8 cellular contexts compared by ENCODE assay signal in genomic region chrX:24647257-24648058, GRCh38. TPM values are rescaled to one million over a fixed set of nuclear protein-coding genes. Genes with fewer than 3 reads are reported as not detected.
DNase-seq lines count a peak whose midpoint lies in the region; ATAC-seq and TF ChIP-seq lines count a peak whose summit lies in the region.

Gene PCYT1B (minus strand): TSS chrX:24647347. CDS start chrX:24647105, 242 bp downstream.

- ATAC-seq in GM18519 (IDR thresholded peaks at IDR 0.05; ENCODE audit: low FRiP score, unreplicated experiment), result peak; percentile 97
- peak; percentile 95 for ATAC-seq in HG03439 (IDR thresholded peaks at IDR 0.05; ENCODE audit: unreplicated experiment)
- peak; percentile 99 for ATAC-seq in activated T-cell treated with anti-CD3 and anti-CD28 coated beads, Interleukin-2, amount 50 U/mL, for 4 hours
- ATAC-seq in GM19397 (IDR thresholded peaks at IDR 0.05; ENCODE audit: unreplicated experiment), result no peak

- no peak for TF ChIP-seq CTCF in epithelial cell of proximal tubule (conservative IDR thresholded peaks at IDR 0.05; ENCODE audit: low read depth, low read length)

- DNase-seq in NCI-H82 (lab: John Stamatoyannopoulos, UW), result peak; percentile 94
- DNase-seq in activated T-cell treated with anti-CD3 and anti-CD28 coated beads, Interleukin-2, amount 50 U/mL, for 4 hours, result peak; percentile 29
- DNase-seq in epithelial cell of proximal tubule (ENCODE audit: low read depth), result no peak
- peak; percentile 19 for DNase-seq in stimulated activated CD8-positive, alpha-beta memory T cell treated with anti-CD3 and anti-CD28 coated beads, Interleukin-4, amount 100 ng/mL, for 24 hours (ENCODE audit: low read depth)

- no peaks in the 10 kb centered on the region for H3K36me3 ChIP-seq in muscle layer of duodenum (ENCODE audit: control insufficient read depth in 1 of 2, insufficient read depth in 2 of 2, low read length in 2 of 2)

- no peaks in the 10 kb centered on the region for H3K9me3 Mint-ChIP-seq in activated T-cell treated with anti-CD3 and anti-CD28 coated beads, Interleukin-2, amount 50 U/mL, for 4 hours

- H3K9me3 ChIP-seq in muscle layer of duodenum (ENCODE audit: control insufficient read depth in 1 of 2, low read length in 2 of 2), result no peaks in the 10 kb centered on the region

- H3K4me1 Mint-ChIP-seq in activated T-cell treated with anti-CD3 and anti-CD28 coated beads, Interleukin-2, amount 50 U/mL, for 4 hours (ENCODE audit: low read depth), result peaks cover 14% of the 10 kb centered on the region

- no peaks in the 10 kb centered on the region for H3K27me3 ChIP-seq in muscle layer of duodenum (ENCODE audit: low read depth, low read length)

- H3K4me3 Mint-ChIP-seq in activated T-cell treated with anti-CD3 and anti-CD28 coated beads, Interleukin-2, amount 50 U/mL, for 4 hours, result peak within 1 kb of the TSS; percentile 69

- H3K4me1 ChIP-seq in muscle layer of duodenum (ENCODE audit: control insufficient read depth in 1 of 2, insufficient read depth in 2 of 2, low read length in 2 of 2), result peaks cover 0 to 5% of the 10 kb centered on the region in 2 donors

- H3K36me3 Mint-ChIP-seq in activated T-cell treated with anti-CD3 and anti-CD28 coated beads, Interleukin-2, amount 50 U/mL, for 4 hours (ENCODE audit: insufficient read depth), result no peaks in the 10 kb centered on the region

- peaks cover 14% of the 10 kb centered on the region for H3K27me3 Mint-ChIP-seq in activated T-cell treated with anti-CD3 and anti-CD28 coated beads, Interleukin-2, amount 50 U/mL, for 4 hours (ENCODE audit: low read depth)

- H3K27ac ChIP-seq in muscle layer of duodenum (ENCODE audit: low read length), result no peak within 1 kb of the TSS

- H3K4me3 ChIP-seq in epithelial cell of proximal tubule (ENCODE audit: low read depth, low read length), result peak within 1 kb of the TSS; percentile 11
- peak within 1 kb of the TSS; percentile 56 to 63 for H3K4me3 ChIP-seq in muscle layer of duodenum (ENCODE audit: low read depth in 1 of 2, low read length in 2 of 2)

RNA-seq across cellular contexts. Expression of gene PCYT1B, which starts in this region (rescaled TPM):
- total RNA-seq in activated T-cell treated with anti-CD3 and anti-CD28 coated beads, Interleukin-2, amount 50 U/mL, for 4 hours, result not detected
- 0.12 and 3.5 TPM in 2 replicates for total RNA-seq in epithelial cell of proximal tubule

Comparison
In these comparisons a context has a peak if more than half of its experiments do, and no peak if none do; other contexts are left out.
1. Peak in DNase-seq and ATAC-seq in activated T-cell treated with anti-CD3 and anti-CD28 coated beads, Interleukin-2, amount 50 U/mL, for 4 hours; RNA of the gene not detected or under 1 TPM.